ENCODE assay signal across 24 cellular contexts in genomic region chr6:102717737-102718427, GRCh38.
DNase-seq lines count a peak whose midpoint lies in the region; ATAC-seq, FAIRE-seq and TF ChIP-seq lines count a peak whose summit lies in the region.
"Had no signal": no experiment of that assay in that cellular context is flagged by ENCODE, and none has a peak within 500 bp of the region (broad histone marks: within the 10 kb centered on the region; RNA-seq: fewer than 3 reads in every experiment).

No MANE protein-coding gene starts in this region.

- CTCF ChIA-PET in HepG2 (lab: Yijun Ruan, JAX; ENCODE audit: low intra/inter-chr PET ratio, low total read pairs) = no interaction called here

- H3K9me3 Mint-ChIP-seq in endothelial cell (ENCODE audit: unreplicated experiment) = no peaks in the 10 kb centered on the region

- POLR2A ChIA-PET in HepG2 (lab: Yijun Ruan, JAX) = no interaction called here

- no peak for TF ChIP-seq POLR2A in HepG2 (IDR thresholded peaks at IDR 0.05; ENCODE audit: insufficient read depth in 1 of 2, low read depth in 2 of 2, low read length in 2 of 2)
- TF ChIP-seq POLR2A in right lobe of liver (IDR thresholded peaks at IDR 0.05) = no peak

- intact Hi-C loops in HepG2 (cut with micrococcal nuclease; ENCODE audit: unreplicated experiment) (no loop called here), right lobe of liver (cut with DNase I) (no loop called here)

- H3K27me3 Mint-ChIP-seq in endothelial cell (ENCODE audit: unreplicated experiment) = no peaks in the 10 kb centered on the region
- H3K27me3 Mint-ChIP-seq: CD4-positive, alpha-beta memory T cell had no signal

- H3K27me3 ChIP-seq in HepG2 (ENCODE audit: control insufficient read depth in 1 of 2, insufficient read depth in 2 of 2, low read length in 2 of 2) (no peaks in the 10 kb centered on the region), right lobe of liver (no peaks in the 10 kb centered on the region), ectodermal cell (ENCODE audit: control insufficient read depth, insufficient read depth, low read length, poor library complexity, severe bottlenecking) (no peaks in the 10 kb centered on the region), mesenchymal stem cell (ENCODE audit: control insufficient read depth in 1 of 2, insufficient read depth in 1 of 2, low read length in 2 of 2) (no peaks in the 10 kb centered on the region), WERI-Rb-1 (ENCODE audit: insufficient read depth, low read depth, severe bottlenecking) (no peaks in the 10 kb centered on the region)
- H3K27me3 ChIP-seq: BLaER1 had no signal

- H3K4me1 Mint-ChIP-seq in endothelial cell (ENCODE audit: unreplicated experiment) = peaks cover 5% of the 10 kb centered on the region
- H3K4me1 Mint-ChIP-seq: CD4-positive, alpha-beta memory T cell had no signal

- H2BK5ac ChIP-seq in mesenchymal stem cell (ENCODE audit: low read depth, low read length, poor library complexity, severe bottlenecking) = no peak overlapping the region

- DNase-seq in HepG2 (ENCODE audit: low spot score) = no peak
- DNase-seq in right lobe of liver = no peak
- no peak for DNase-seq in mesenchymal stem cell
- no peak for DNase-seq in putamen (ENCODE audit: low spot score)
- DNase-seq in WERI-Rb-1 = no peak
- DNase-seq in endothelial cell (ENCODE audit: low spot score) = no peak
- DNase-seq: CD4-positive, alpha-beta memory T cell; DMS153; GF-D8; GM23248; NCI-H187; NCI-H2171; NCI-H774; OCI-M1; SHP77 had no signal

- ATAC-seq in HepG2 (no peak), right lobe of liver (no peak), HG03159 (IDR thresholded peaks at IDR 0.05; ENCODE audit: unreplicated experiment) (no peak)
- ATAC-seq: A549, GM12878, HCT116 had no signal

- no peak overlapping the region for H2AFZ ChIP-seq in HepG2 (ENCODE audit: low read length)
- H2AFZ ChIP-seq in mesenchymal stem cell (ENCODE audit: low read depth, low read length) = peak overlapping the region; percentile 61
- H2AFZ ChIP-seq: GM23248 had no signal

- no peak overlapping the region for H3K27ac ChIP-seq in HepG2 (ENCODE audit: extremely low read length, insufficient read depth, low read length)
- no peak overlapping the region for H3K27ac ChIP-seq in right lobe of liver
- peak overlapping the region; percentile 52 for H3K27ac ChIP-seq in ectodermal cell (ENCODE audit: insufficient read depth, low read depth, low read length, poor library complexity, severe bottlenecking)
- no peak overlapping the region for H3K27ac ChIP-seq in mesenchymal stem cell (ENCODE audit: low read length, poor library complexity, severe bottlenecking)
- no peak overlapping the region for H3K27ac ChIP-seq in WERI-Rb-1
- H3K27ac ChIP-seq: A549, BLaER1, GM23248, KMS-11, SK-N-MC had no signal

- in situ Hi-C loops in HepG2 (cut with HindIII; ENCODE audit: extremely low pct_ligation_motif_present, low pct_unique_long_range_greater_than_20kb) = no loop called here

- H2BK15ac ChIP-seq in mesenchymal stem cell (ENCODE audit: low read depth, poor library complexity, severe bottlenecking) = no peak overlapping the region

- H3K18ac ChIP-seq in mesenchymal stem cell (ENCODE audit: low read depth in 1 of 2, low read length in 2 of 2) = no peak overlapping the region

- H3K4me3 ChIP-seq in HepG2 (replicated peaks in 1 of 3; ENCODE audit: insufficient read depth in 1 of 3, low read depth in 2 of 3, low read length in 3 of 3) (no peak overlapping the region), right lobe of liver (no peak overlapping the region), ectodermal cell (ENCODE audit: insufficient read depth, low read depth, low read length) (no peak overlapping the region), mesenchymal stem cell (ENCODE audit: insufficient read depth in 1 of 2, low read depth in 1 of 2, low read length in 2 of 2) (no peak overlapping the region), WERI-Rb-1 (ENCODE audit: low read depth, low read length) (no peak overlapping the region)
- H3K4me3 ChIP-seq: A549, BLaER1, GM12878, GM23248, SK-N-MC had no signal

- H3K27ac Mint-ChIP-seq in endothelial cell (ENCODE audit: unreplicated experiment) = no peak overlapping the region

- TF ChIP-seq CTCF in HepG2 (CRISPR knock-in tag; IDR thresholded peaks at IDR 0.05) = no peak
- TF ChIP-seq CTCF in right lobe of liver (IDR thresholded peaks at IDR 0.05) = no peak
- TF ChIP-seq CTCF in WERI-Rb-1 (IDR thresholded peaks at IDR 0.05; ENCODE audit: low read depth, low read length) = no peak
- TF ChIP-seq CTCF in endothelial cell (IDR thresholded peaks at IDR 0.05; ENCODE audit: unreplicated experiment) = no peak

- BruUV-seq in HepG2 (replicated peaks; lab: Mats Ljungman, UMichigan) = no TSS peak

- no peaks in the 10 kb centered on the region for H3K4me1 ChIP-seq in HepG2 (ENCODE audit: insufficient read depth, low read length)
- no peaks in the 10 kb centered on the region for H3K4me1 ChIP-seq in right lobe of liver
- H3K4me1 ChIP-seq in ectodermal cell (ENCODE audit: control insufficient read depth, insufficient read depth, low read length) = peaks cover 6% of the 10 kb centered on the region
- no peaks in the 10 kb centered on the region for H3K4me1 ChIP-seq in mesenchymal stem cell (ENCODE audit: control insufficient read depth, insufficient read depth, low read depth, low read length)
- H3K4me1 ChIP-seq: A549, BLaER1 had no signal

- H3K9ac ChIP-seq in HepG2 (ENCODE audit: insufficient read depth, low read depth, low read length) (no peak overlapping the region), mesenchymal stem cell (ENCODE audit: low read length) (no peak overlapping the region)
- H3K9ac ChIP-seq: BLaER1, GM23248, KMS-11 had no signal

- no peak overlapping the region for H2AK5ac ChIP-seq in mesenchymal stem cell (ENCODE audit: low read length, severe bottlenecking)

- no peak overlapping the region for H3K4ac ChIP-seq in mesenchymal stem cell (ENCODE audit: low read depth in 1 of 2, low read length in 2 of 2)

- H3K36me3 ChIP-seq in HepG2 (replicated peaks in 1 of 2; ENCODE audit: control insufficient read depth in 1 of 2, insufficient read depth in 2 of 2, low read length in 2 of 2) = no peaks in the 10 kb centered on the region
- no peaks in the 10 kb centered on the region for H3K36me3 ChIP-seq in right lobe of liver
- H3K36me3 ChIP-seq in ectodermal cell (ENCODE audit: control insufficient read depth, insufficient read depth, low read length) = no peaks in the 10 kb centered on the region
- H3K36me3 ChIP-seq in mesenchymal stem cell (ENCODE audit: control insufficient read depth in 1 of 2, insufficient read depth in 2 of 2, low read depth in 1 of 2, low read length in 2 of 2) = no peaks in the 10 kb centered on the region
- no peaks in the 10 kb centered on the region for H3K36me3 ChIP-seq in WERI-Rb-1
- H3K36me3 ChIP-seq: BLaER1 had no signal

- no peaks in the 10 kb centered on the region for H4K20me1 ChIP-seq in HepG2 (ENCODE audit: insufficient read depth, low read length)
- H4K20me1 ChIP-seq: BLaER1 had no signal

- no peaks in the 10 kb centered on the region for H3K36me3 Mint-ChIP-seq in endothelial cell (ENCODE audit: low read depth, unreplicated experiment)
- H3K36me3 Mint-ChIP-seq: CD4-positive, alpha-beta memory T cell had no signal

- H3K4me3 Mint-ChIP-seq in endothelial cell (ENCODE audit: unreplicated experiment) = no peak overlapping the region
- H3K4me3 Mint-ChIP-seq: CD4-positive, alpha-beta memory T cell had no signal

- WGBS in HepG2 (ENCODE audit: low lambda C conversion rate) = 21% methylated on average over 5 of the region's 5 CpGs
- WGBS in right lobe of liver (ENCODE audit: insufficient coverage, low coverage, low lambda C conversion rate, missing lambda C conversion rate) = 49% methylated on average over 5 of the region's 5 CpGs
- 11 to 21% methylated on average over 4 of the region's 5 CpGs for WGBS in ectodermal cell, 2 experiments
- WGBS in mesenchymal stem cell = 17% methylated on average over 4 of the region's 5 CpGs

- no peak overlapping the region for H2BK120ac ChIP-seq in mesenchymal stem cell (ENCODE audit: low read depth, low read length)

- no peak for FAIRE-seq in HepG2 (lab: Jason Lieb, UNC)
- FAIRE-seq: A549, GM12878, GM19239 had no signal

- no peak overlapping the region for H2BK12ac ChIP-seq in mesenchymal stem cell (ENCODE audit: low read length in 2 of 2)

- TF ChIP-seq RAD21 in HepG2 (CRISPR knock-in tag; IDR thresholded peaks at IDR 0.05) = no peak

- H4K91ac ChIP-seq in mesenchymal stem cell (ENCODE audit: low read length) = no peak overlapping the region

- no peaks in the 10 kb centered on the region for H3K79me2 ChIP-seq in HepG2 (ENCODE audit: insufficient read depth, low read length)

- no peaks in the 10 kb centered on the region for H3K9me3 ChIP-seq in HepG2 (ENCODE audit: low read length)
- H3K9me3 ChIP-seq in right lobe of liver = no peaks in the 10 kb centered on the region
- no peaks in the 10 kb centered on the region for H3K9me3 ChIP-seq in ectodermal cell (ENCODE audit: control insufficient read depth, low read length)
- H3K9me3 ChIP-seq in mesenchymal stem cell (ENCODE audit: control insufficient read depth, low read length) = no peaks in the 10 kb centered on the region
- H3K9me3 ChIP-seq in WERI-Rb-1 (ENCODE audit: severe bottlenecking) = no peaks in the 10 kb centered on the region
- H3K9me3 ChIP-seq: A549, BLaER1 had no signal

- no peak overlapping the region for H3K23ac ChIP-seq in mesenchymal stem cell (ENCODE audit: low read length in 2 of 2)

- no peak overlapping the region for H4K8ac ChIP-seq in mesenchymal stem cell (ENCODE audit: low read length)

- no peak overlapping the region for H3K14ac ChIP-seq in mesenchymal stem cell (ENCODE audit: low read length in 2 of 2)

- TF ChIP-seq EP300 in HepG2 (IDR thresholded peaks at IDR 0.05; ENCODE audit: low read depth in 2 of 2, low read length in 2 of 2) (no peak), HepG2 (CRISPR knock-in tag; IDR thresholded peaks at IDR 0.05; ENCODE audit: borderline replicate concordance) (no peak)

- H3K79me1 ChIP-seq in mesenchymal stem cell (replicated peaks; ENCODE audit: low read length, poor library complexity, severe bottlenecking) = no peaks in the 10 kb centered on the region

- no peak overlapping the region for H3K4me2 ChIP-seq in HepG2 (ENCODE audit: low read depth, low read length)
- H3K4me2 ChIP-seq in mesenchymal stem cell (ENCODE audit: low read length, poor library complexity, severe bottlenecking) = no peak overlapping the region
- H3K4me2 ChIP-seq: A549, BLaER1, KMS-11 had no signal

TF ChIP-seq in HepG2, 621 proteins besides CTCF, POLR2A, EP300 and RAD21:
- TF ChIP-seq NCOR1 (IDR thresholded peaks at IDR 0.05; ENCODE audit: borderline replicate concordance, low read length) = no peak
- peak; percentile 75; the same call in 1 of the 2 replicates for TF ChIP-seq CEBPB (IDR thresholded peaks at IDR 0.05; ENCODE audit: borderline replicate concordance, low read depth, low read length)
